In the genomic region with DNA sequence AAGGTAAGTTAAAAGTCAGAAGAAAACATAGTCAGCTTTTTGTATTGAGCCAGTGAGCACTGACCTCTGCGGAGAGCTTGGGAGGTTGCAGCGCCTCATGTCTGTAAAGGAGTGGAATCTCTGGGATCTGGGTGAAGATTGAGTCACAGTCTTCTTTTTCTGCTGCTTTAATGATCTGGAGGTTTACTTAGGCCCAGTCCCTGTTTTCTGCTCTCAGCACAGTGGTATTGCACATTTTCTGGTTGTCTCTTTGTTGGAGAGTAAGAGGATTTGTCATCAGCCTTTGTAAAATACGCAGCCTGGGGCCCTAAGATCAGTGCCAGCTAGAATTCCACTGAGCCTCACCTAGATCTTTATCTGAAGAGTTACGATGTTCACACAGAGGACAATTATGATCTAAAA, we compare ENCODE assay signal across 1 cellular context.
TF ChIP-seq lines count a peak whose summit lies in the region.

No MANE protein-coding gene starts in this region.

TF ChIP-seq in H1, 55 proteins besides CTCF, POLR2A, EP300 and RAD21:
- TF ChIP-seq, protein P1, sequence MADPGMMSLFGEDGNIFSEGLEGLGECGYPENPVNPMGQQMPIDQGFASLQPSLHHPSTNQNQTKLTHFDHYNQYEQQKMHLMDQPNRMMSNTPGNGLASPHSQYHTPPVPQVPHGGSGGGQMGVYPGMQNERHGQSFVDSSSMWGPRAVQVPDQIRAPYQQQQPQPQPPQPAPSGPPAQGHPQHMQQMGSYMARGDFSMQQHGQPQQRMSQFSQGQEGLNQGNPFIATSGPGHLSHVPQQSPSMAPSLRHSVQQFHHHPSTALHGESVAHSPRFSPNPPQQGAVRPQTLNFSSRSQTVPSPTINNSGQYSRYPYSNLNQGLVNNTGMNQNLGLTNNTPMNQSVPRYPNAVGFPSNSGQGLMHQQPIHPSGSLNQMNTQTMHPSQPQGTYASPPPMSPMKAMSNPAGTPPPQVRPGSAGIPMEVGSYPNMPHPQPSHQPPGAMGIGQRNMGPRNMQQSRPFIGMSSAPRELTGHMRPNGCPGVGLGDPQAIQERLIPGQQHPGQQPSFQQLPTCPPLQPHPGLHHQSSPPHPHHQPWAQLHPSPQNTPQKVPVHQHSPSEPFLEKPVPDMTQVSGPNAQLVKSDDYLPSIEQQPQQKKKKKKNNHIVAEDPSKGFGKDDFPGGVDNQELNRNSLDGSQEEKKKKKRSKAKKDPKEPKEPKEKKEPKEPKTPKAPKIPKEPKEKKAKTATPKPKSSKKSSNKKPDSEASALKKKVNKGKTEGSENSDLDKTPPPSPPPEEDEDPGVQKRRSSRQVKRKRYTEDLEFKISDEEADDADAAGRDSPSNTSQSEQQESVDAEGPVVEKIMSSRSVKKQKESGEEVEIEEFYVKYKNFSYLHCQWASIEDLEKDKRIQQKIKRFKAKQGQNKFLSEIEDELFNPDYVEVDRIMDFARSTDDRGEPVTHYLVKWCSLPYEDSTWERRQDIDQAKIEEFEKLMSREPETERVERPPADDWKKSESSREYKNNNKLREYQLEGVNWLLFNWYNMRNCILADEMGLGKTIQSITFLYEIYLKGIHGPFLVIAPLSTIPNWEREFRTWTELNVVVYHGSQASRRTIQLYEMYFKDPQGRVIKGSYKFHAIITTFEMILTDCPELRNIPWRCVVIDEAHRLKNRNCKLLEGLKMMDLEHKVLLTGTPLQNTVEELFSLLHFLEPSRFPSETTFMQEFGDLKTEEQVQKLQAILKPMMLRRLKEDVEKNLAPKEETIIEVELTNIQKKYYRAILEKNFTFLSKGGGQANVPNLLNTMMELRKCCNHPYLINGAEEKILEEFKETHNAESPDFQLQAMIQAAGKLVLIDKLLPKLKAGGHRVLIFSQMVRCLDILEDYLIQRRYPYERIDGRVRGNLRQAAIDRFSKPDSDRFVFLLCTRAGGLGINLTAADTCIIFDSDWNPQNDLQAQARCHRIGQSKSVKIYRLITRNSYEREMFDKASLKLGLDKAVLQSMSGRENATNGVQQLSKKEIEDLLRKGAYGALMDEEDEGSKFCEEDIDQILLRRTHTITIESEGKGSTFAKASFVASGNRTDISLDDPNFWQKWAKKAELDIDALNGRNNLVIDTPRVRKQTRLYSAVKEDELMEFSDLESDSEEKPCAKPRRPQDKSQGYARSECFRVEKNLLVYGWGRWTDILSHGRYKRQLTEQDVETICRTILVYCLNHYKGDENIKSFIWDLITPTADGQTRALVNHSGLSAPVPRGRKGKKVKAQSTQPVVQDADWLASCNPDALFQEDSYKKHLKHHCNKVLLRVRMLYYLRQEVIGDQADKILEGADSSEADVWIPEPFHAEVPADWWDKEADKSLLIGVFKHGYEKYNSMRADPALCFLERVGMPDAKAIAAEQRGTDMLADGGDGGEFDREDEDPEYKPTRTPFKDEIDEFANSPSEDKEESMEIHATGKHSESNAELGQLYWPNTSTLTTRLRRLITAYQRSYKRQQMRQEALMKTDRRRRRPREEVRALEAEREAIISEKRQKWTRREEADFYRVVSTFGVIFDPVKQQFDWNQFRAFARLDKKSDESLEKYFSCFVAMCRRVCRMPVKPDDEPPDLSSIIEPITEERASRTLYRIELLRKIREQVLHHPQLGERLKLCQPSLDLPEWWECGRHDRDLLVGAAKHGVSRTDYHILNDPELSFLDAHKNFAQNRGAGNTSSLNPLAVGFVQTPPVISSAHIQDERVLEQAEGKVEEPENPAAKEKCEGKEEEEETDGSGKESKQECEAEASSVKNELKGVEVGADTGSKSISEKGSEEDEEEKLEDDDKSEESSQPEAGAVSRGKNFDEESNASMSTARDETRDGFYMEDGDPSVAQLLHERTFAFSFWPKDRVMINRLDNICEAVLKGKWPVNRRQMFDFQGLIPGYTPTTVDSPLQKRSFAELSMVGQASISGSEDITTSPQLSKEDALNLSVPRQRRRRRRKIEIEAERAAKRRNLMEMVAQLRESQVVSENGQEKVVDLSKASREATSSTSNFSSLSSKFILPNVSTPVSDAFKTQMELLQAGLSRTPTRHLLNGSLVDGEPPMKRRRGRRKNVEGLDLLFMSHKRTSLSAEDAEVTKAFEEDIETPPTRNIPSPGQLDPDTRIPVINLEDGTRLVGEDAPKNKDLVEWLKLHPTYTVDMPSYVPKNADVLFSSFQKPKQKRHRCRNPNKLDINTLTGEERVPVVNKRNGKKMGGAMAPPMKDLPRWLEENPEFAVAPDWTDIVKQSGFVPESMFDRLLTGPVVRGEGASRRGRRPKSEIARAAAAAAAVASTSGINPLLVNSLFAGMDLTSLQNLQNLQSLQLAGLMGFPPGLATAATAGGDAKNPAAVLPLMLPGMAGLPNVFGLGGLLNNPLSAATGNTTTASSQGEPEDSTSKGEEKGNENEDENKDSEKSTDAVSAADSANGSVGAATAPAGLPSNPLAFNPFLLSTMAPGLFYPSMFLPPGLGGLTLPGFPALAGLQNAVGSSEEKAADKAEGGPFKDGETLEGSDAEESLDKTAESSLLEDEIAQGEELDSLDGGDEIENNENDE (IDR thresholded peaks at IDR 0.05; ENCODE audit: insufficient replicate concordance, low read length): no peak
- TF ChIP-seq KDM5A (IDR thresholded peaks at IDR 0.05; ENCODE audit: low read length): no peak
- TF ChIP-seq POU5F1 (IDR thresholded peaks at IDR 0.05; ENCODE audit: low read depth, low read length): no peak
- TF ChIP-seq SIX5 (IDR thresholded peaks at IDR 0.05; ENCODE audit: low read depth, low read length): no peak
- no peak for TF ChIP-seq CREB1 (IDR thresholded peaks at IDR 0.05)
- TF ChIP-seq, protein P2, sequence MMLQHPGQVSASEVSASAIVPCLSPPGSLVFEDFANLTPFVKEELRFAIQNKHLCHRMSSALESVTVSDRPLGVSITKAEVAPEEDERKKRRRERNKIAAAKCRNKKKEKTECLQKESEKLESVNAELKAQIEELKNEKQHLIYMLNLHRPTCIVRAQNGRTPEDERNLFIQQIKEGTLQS (IDR thresholded peaks at IDR 0.05; ENCODE audit: insufficient read depth, low read depth, low read length): no peak
- no peak for TF ChIP-seq JUN (IDR thresholded peaks at IDR 0.05; ENCODE audit: low read depth, low read length)
- TF ChIP-seq PHF8 (conservative IDR thresholded peaks at IDR 0.05; ENCODE audit: low read depth, low read length): no peak
- TF ChIP-seq SIRT6 (IDR thresholded peaks at IDR 0.05; ENCODE audit: low read length): no peak
- TF ChIP-seq SIN3A (conservative IDR thresholded peaks at IDR 0.05 in 1 of 2, IDR thresholded peaks at IDR 0.05 in 1 of 2; ENCODE audit: low read depth in 1 of 2, low read length in 2 of 2): no peak
- TF ChIP-seq RXRA (IDR thresholded peaks at IDR 0.05; ENCODE audit: insufficient read depth, low read depth, low read length): no peak
- TF ChIP-seq SUZ12 (IDR thresholded peaks at IDR 0.05; ENCODE audit: low read length): no peak
- no peak for TF ChIP-seq TAF7 (optimal IDR thresholded peaks at IDR 0.05; ENCODE audit: borderline replicate concordance, low read depth, low read length)
- no peak for TF ChIP-seq HDAC6 (IDR thresholded peaks at IDR 0.05; ENCODE audit: low read depth, low read length)
- no peak for TF ChIP-seq TBP (IDR thresholded peaks at IDR 0.05; ENCODE audit: low read depth, low read length)
- TF ChIP-seq NANOG (IDR thresholded peaks at IDR 0.05; ENCODE audit: insufficient read depth, low read depth, low read length, poor library complexity, severe bottlenecking): no peak
- TF ChIP-seq CBX5 (IDR thresholded peaks at IDR 0.05; ENCODE audit: low read depth, low read length): no peak
- no peak for TF ChIP-seq RBBP5 (IDR thresholded peaks at IDR 0.05; ENCODE audit: borderline replicate concordance, low read depth, low read length)
